ENCODE assay signal across 8 cellular contexts in the genomic region with DNA sequence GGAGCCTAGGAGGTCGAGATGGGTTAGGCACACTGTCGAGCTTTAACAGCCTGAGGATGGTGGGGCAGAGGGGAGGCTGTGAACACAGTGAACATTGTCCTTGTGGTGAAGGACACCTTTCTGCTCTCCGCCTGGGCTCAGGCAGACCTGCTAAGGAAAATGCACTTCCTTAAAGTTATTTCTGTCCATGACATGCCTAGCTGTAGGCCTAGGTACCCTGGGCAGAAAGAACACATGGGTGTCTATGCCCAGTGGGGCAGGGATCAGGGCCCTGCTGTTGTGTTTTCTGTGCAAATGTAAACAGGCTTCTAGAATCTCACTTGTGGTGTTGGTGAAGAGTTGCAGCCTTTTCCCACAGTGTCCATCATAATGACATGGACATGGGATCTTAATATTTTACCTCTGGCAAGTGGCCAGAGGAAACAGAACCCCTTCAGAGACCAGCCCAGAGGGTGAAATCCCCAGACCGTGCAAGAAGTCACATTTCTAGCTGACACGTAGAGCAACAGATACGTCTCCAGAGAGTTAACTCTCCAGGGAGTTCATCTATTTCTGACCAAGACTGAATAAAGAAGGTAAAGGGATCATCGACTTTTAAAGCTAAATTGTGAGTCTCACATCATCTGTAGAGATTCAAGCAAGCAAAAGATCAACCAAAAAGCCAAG.
DNase-seq lines count a peak whose midpoint lies in the region; ATAC-seq, FAIRE-seq and TF ChIP-seq lines count a peak whose summit lies in the region.

No MANE protein-coding gene starts in this region.

- no peaks in the 10 kb centered on the region for H3K27me3 ChIP-seq in astrocyte (ENCODE audit: insufficient read depth, low read length)

- H3K4me1 Mint-ChIP-seq in astrocyte (ENCODE audit: low read depth, unreplicated experiment) = peaks cover 81% of the 10 kb centered on the region

- FAIRE-seq in astrocyte (lab: Jason Lieb, UNC) = no peak

- peak overlapping the region; percentile 5 for H3K27ac ChIP-seq in astrocyte (ENCODE audit: low read depth, low read length)

- H3K4me3 Mint-ChIP-seq in astrocyte (ENCODE audit: unreplicated experiment) = peak overlapping the region; percentile 91

- H3K36me3 ChIP-seq in astrocyte (ENCODE audit: insufficient read depth, low read length) = no peaks in the 10 kb centered on the region

- H3K9ac ChIP-seq in astrocyte (ENCODE audit: low read length) = peak overlapping the region; percentile 23

- no peak for TF ChIP-seq CTCF in astrocyte (IDR thresholded peaks at IDR 0.05; ENCODE audit: insufficient read depth, low read depth, low read length)

- H3K4me2 ChIP-seq in astrocyte (ENCODE audit: low read length) = peak overlapping the region; percentile 8

- ATAC-seq in GM18870 (IDR thresholded peaks at IDR 0.05; ENCODE audit: unreplicated experiment) (peak; percentile 68), HG02884 (IDR thresholded peaks at IDR 0.05; ENCODE audit: unreplicated experiment) (peak; percentile 59)

- H3K4me1 ChIP-seq in astrocyte (ENCODE audit: insufficient read depth, low read length) = peaks cover 76% of the 10 kb centered on the region

- no peak overlapping the region for H3K4me3 ChIP-seq in astrocyte (ENCODE audit: insufficient read depth, low read depth, low read length)

- H3K9me3 Mint-ChIP-seq in astrocyte (ENCODE audit: unreplicated experiment) = no peaks in the 10 kb centered on the region

- peak overlapping the region; percentile 91 for H3K27ac Mint-ChIP-seq in astrocyte (ENCODE audit: unreplicated experiment)

- peaks cover 1% of the 10 kb centered on the region for H3K36me3 Mint-ChIP-seq in astrocyte (ENCODE audit: low read depth, unreplicated experiment)

- no peak for DNase-seq in astrocyte (ENCODE audit: low read depth)
- DNase-seq in renal cortical epithelial cell (ENCODE audit: low read depth) = peak; percentile 67
- DNase-seq in effector CD8-positive, alpha-beta T cell (lab: John Stamatoyannopoulos, UW) = no peak
- no peak for DNase-seq in AG08395 (ENCODE audit: low spot score)
- no peak for DNase-seq in GOT3 (lab: John Stamatoyannopoulos, UW)
- no peak for DNase-seq in cerebellum (ENCODE audit: low spot score)

- H3K9me3 ChIP-seq in astrocyte (ENCODE audit: insufficient read depth, low read depth, low read length) = no peaks in the 10 kb centered on the region

- no peak overlapping the region for H2AFZ ChIP-seq in astrocyte (ENCODE audit: low read depth, low read length)

- no peaks in the 10 kb centered on the region for H3K27me3 Mint-ChIP-seq in astrocyte (ENCODE audit: low read depth, unreplicated experiment)

- peaks cover 93% of the 10 kb centered on the region for H4K20me1 ChIP-seq in astrocyte (ENCODE audit: insufficient read depth, low read length)

- peaks cover 93% of the 10 kb centered on the region for H3K79me2 ChIP-seq in astrocyte (ENCODE audit: insufficient read depth, low read length)
